Comparison of ENCODE assay signal across 1 cellular context in genomic region chr12:24754690-24755638, GRCh38.
TF ChIP-seq lines count a peak whose summit lies in the region.

No MANE protein-coding gene starts in this region.

TF ChIP-seq in WTC11, 78 proteins besides CTCF, POLR2A, EP300 and RAD21 (continued from another document):
- no peak for TF ChIP-seq MLX (CRISPR knock-in tag; IDR thresholded peaks at IDR 0.05)
- no peak for TF ChIP-seq GTF2I (CRISPR knock-in tag; conservative IDR thresholded peaks at IDR 0.05)
TF ChIP-seq in WTC11: peak in this region for 0.
